1 cellular context compared by ENCODE assay signal in the genomic region with DNA sequence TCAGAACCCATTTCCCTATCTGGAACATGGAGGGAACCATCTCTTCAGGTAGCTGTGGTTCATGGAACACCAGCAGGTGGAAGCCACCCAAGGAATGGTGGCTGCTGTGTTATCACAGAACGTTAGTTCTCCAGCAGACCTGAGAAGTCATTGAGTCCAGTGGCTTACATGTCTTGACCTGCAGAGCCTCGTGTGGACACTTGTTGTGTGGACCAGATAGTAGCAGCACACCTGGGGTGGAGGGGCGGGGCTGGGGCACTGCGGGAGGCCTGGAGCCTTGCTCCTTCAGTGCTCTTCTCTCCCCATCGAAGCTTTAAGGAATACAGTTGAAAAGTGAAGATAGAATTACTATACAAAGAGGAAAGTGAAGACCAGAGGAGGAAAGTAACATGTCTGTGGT.
TF ChIP-seq lines count a peak whose summit lies in the region.

No MANE protein-coding gene starts in this region.

TF ChIP-seq in HCT116, 20 proteins besides CTCF, POLR2A, EP300 and RAD21 (continued from another document):
- TF ChIP-seq, protein P1, sequence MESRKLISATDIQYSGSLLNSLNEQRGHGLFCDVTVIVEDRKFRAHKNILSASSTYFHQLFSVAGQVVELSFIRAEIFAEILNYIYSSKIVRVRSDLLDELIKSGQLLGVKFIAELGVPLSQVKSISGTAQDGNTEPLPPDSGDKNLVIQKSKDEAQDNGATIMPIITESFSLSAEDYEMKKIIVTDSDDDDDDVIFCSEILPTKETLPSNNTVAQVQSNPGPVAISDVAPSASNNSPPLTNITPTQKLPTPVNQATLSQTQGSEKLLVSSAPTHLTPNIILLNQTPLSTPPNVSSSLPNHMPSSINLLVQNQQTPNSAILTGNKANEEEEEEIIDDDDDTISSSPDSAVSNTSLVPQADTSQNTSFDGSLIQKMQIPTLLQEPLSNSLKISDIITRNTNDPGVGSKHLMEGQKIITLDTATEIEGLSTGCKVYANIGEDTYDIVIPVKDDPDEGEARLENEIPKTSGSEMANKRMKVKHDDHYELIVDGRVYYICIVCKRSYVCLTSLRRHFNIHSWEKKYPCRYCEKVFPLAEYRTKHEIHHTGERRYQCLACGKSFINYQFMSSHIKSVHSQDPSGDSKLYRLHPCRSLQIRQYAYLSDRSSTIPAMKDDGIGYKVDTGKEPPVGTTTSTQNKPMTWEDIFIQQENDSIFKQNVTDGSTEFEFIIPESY (IDR thresholded peaks at IDR 0.05; ENCODE audit: extremely low read depth, insufficient replicate concordance, low read length) = no peak
- TF ChIP-seq, protein P2, sequence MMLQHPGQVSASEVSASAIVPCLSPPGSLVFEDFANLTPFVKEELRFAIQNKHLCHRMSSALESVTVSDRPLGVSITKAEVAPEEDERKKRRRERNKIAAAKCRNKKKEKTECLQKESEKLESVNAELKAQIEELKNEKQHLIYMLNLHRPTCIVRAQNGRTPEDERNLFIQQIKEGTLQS (IDR thresholded peaks at IDR 0.05) = no peak
- TF ChIP-seq, protein P3, sequence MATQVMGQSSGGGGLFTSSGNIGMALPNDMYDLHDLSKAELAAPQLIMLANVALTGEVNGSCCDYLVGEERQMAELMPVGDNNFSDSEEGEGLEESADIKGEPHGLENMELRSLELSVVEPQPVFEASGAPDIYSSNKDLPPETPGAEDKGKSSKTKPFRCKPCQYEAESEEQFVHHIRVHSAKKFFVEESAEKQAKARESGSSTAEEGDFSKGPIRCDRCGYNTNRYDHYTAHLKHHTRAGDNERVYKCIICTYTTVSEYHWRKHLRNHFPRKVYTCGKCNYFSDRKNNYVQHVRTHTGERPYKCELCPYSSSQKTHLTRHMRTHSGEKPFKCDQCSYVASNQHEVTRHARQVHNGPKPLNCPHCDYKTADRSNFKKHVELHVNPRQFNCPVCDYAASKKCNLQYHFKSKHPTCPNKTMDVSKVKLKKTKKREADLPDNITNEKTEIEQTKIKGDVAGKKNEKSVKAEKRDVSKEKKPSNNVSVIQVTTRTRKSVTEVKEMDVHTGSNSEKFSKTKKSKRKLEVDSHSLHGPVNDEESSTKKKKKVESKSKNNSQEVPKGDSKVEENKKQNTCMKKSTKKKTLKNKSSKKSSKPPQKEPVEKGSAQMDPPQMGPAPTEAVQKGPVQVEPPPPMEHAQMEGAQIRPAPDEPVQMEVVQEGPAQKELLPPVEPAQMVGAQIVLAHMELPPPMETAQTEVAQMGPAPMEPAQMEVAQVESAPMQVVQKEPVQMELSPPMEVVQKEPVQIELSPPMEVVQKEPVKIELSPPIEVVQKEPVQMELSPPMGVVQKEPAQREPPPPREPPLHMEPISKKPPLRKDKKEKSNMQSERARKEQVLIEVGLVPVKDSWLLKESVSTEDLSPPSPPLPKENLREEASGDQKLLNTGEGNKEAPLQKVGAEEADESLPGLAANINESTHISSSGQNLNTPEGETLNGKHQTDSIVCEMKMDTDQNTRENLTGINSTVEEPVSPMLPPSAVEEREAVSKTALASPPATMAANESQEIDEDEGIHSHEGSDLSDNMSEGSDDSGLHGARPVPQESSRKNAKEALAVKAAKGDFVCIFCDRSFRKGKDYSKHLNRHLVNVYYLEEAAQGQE (IDR thresholded peaks at IDR 0.05; ENCODE audit: low read depth) = no peak
- TF ChIP-seq CEBPB (IDR thresholded peaks at IDR 0.05; ENCODE audit: low read depth) (no peak), SP1 (IDR thresholded peaks at IDR 0.05; ENCODE audit: low read depth) (no peak), EZH2phosphoT487 (IDR thresholded peaks at IDR 0.05; ENCODE audit: borderline replicate concordance) (no peak), CBX3 (IDR thresholded peaks at IDR 0.05; ENCODE audit: low read depth) (no peak), EGR1 (IDR thresholded peaks at IDR 0.05; ENCODE audit: low read depth) (no peak)
